ENCODE assay signal across 14 cellular contexts in the genomic region with DNA sequence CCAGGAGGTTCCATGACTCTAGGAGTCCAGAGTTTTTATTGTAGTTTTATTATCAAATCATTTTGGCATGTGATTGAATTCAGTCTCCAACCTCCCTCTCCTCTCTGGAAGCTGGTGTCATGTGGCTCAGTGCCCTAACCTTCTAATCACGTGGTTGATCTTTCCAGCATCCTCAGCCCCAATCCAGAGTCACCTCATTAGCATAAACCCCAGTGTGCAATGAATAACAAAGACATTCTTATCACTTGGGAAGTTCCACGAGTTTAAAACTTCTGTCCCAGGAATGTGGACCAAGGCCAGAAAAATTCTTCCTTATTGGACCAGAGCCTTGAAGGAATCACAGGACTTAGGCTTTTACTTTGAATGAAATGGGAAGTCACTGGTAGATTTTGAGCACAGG. TPM values are rescaled to one million over a fixed set of nuclear protein-coding genes. Genes with fewer than 3 reads are reported as not detected.
DNase-seq lines count a peak whose midpoint lies in the region; ATAC-seq and TF ChIP-seq lines count a peak whose summit lies in the region.
"Had no signal": no experiment of that assay in that cellular context is flagged by ENCODE, and none has a peak within 500 bp of the region (broad histone marks: within the 10 kb centered on the region; RNA-seq: fewer than 3 reads in every experiment).

No MANE protein-coding gene starts in this region.

- H3K27me3 ChIP-seq in AG04450 (ENCODE audit: control insufficient read depth, insufficient read depth, low read length), result no peaks in the 10 kb centered on the region
- H3K27me3 ChIP-seq in IMR-90 (ENCODE audit: control insufficient read depth, insufficient read depth, low read length), result no peaks in the 10 kb centered on the region
- no peaks in the 10 kb centered on the region for H3K27me3 ChIP-seq in lower lobe of right lung (ENCODE audit: low read depth)
- H3K27me3 ChIP-seq in smooth muscle cell (ENCODE audit: low read depth), result no peaks in the 10 kb centered on the region

- no peaks in the 10 kb centered on the region for H3F3A ChIP-seq in smooth muscle cell (ENCODE audit: low read depth)

- H3K4me2 ChIP-seq in IMR-90 (ENCODE audit: low read depth, low read length), result no peak overlapping the region; the same call in 1 of the 2 replicates
- no peak overlapping the region for H3K4me2 ChIP-seq in smooth muscle cell

- H4K20me1 ChIP-seq in IMR-90 (ENCODE audit: insufficient read depth, low read length) (peaks cover 96% of the 10 kb centered on the region), smooth muscle cell (ENCODE audit: low read depth) (peaks cover 99% of the 10 kb centered on the region)

- CTCF ChIA-PET in AG04450 (lab: Charles Lee) (interaction anchor here (1.0 to 8.2 kb wide), 6 partner anchors 10 to 79 kb away, joined by 3 to 65 read pairs (median 6); a partner anchor contains a TSS), IMR-90 (lab: Yijun Ruan, JAX) (interaction anchor here (0.5 to 1.0 kb wide), 2 partner anchors 28 to 53 kb away, joined by 4 read pairs; no protein-coding TSS in a partner anchor)

- intact Hi-C loops in IMR-90 (cut with micrococcal nuclease) (loop anchor here (2.0 kb wide), 1 partner anchor 67 kb away; no protein-coding TSS in a partner anchor), lower lobe of right lung (cut with DNase I) (no loop called here)

- H4K8ac ChIP-seq in IMR-90 (ENCODE audit: low read depth in 2 of 2, low read length in 2 of 2), result peak overlapping the region in 1 of 2 experiments; percentile 29; a peak in 1 of 4 replicates

- peaks cover 16% of the 10 kb centered on the region for H3K4me1 ChIP-seq in IMR-90 (ENCODE audit: control insufficient read depth, insufficient read depth, low read length)
- peaks cover 19% of the 10 kb centered on the region for H3K4me1 ChIP-seq in lower lobe of right lung
- H3K4me1 ChIP-seq in smooth muscle cell (ENCODE audit: low read depth), result peaks cover 34% of the 10 kb centered on the region

- H3K56ac ChIP-seq in IMR-90 (ENCODE audit: extremely low read depth, insufficient read depth, low read length), result no peak overlapping the region

- TF ChIP-seq RAD21 in IMR-90 (IDR thresholded peaks at IDR 0.05; ENCODE audit: low read length), result no peak

- H3K4me3 ChIP-seq in AG04450 (ENCODE audit: low read depth, low read length) (no peak overlapping the region), IMR-90 (ENCODE audit: insufficient read depth, low read depth, low read length) (no peak overlapping the region), lower lobe of right lung (no peak overlapping the region), smooth muscle cell (no peak overlapping the region)
- H3K4me3 ChIP-seq: GM12878 had no signal

- no peak overlapping the region for H2AK9ac ChIP-seq in IMR-90 (replicated peaks; ENCODE audit: low read depth, low read length, poor library complexity)

- no peaks in the 10 kb centered on the region for H3K27me3 Mint-ChIP-seq in T-helper 2 cell treated with Interferon-gamma antibody and Interleukin-4, amounts not matched to agents 5 μg/mL and 100 μg/mL, for 36 hours (ENCODE audit: low read depth)

- DNase-seq in AG04450 (ENCODE audit: low read depth, low spot score) (peak; percentile 42), IMR-90 (peak; percentile 90), epidermal melanocyte (ENCODE audit: insufficient read length, low spot score) (peak; percentile 83), lower lobe of right lung (no peak), smooth muscle cell (lab: John Stamatoyannopoulos, UW; ENCODE audit: unreplicated experiment) (no peak), NCI-H345 treated with DMSO at 0.1 percent for 48 hours (lab: John Stamatoyannopoulos, UW; ENCODE audit: unreplicated experiment) (no peak)
- DNase-seq in T-helper 2 cell treated with Interferon-gamma antibody and Interleukin-4, amounts not matched to agents 5 μg/mL and 100 μg/mL, for 36 hours (ENCODE audit: low spot score), result no peak
- DNase-seq: activated gamma-delta T cell; C1 segment of cervical spinal cord; effector memory CD4-positive, alpha-beta T cell; MM.1S; NCI-H82 had no signal

- H3K14ac ChIP-seq in IMR-90 (replicated peaks; ENCODE audit: low read depth, low read length), result no peak overlapping the region; the same call in 1 of the 2 replicates

- peaks cover 82% of the 10 kb centered on the region for H3K79me2 ChIP-seq in smooth muscle cell (ENCODE audit: low read depth)

- peaks cover 70 to 97% of the 10 kb centered on the region in 2 experiments for H3K79me1 ChIP-seq in IMR-90 (ENCODE audit: low read depth in 1 of 2, low read length in 2 of 2)

- no TSS peak for BruUV-seq in IMR-90 (replicated peaks; lab: Mats Ljungman, UMichigan)

- H3K27ac Mint-ChIP-seq in T-helper 2 cell treated with Interferon-gamma antibody and Interleukin-4, amounts not matched to agents 5 μg/mL and 100 μg/mL, for 36 hours, result no peak overlapping the region

- 0 out of 2 replicates have a peak overlapping the region, but pooled peaks have one; percentile 52 for H3K4ac ChIP-seq in IMR-90 (ENCODE audit: low read depth, low read length)

- H3K9me3 ChIP-seq in AG04450 (ENCODE audit: control insufficient read depth, insufficient read depth, low read length), result no peaks in the 10 kb centered on the region
- no peaks in the 10 kb centered on the region for H3K9me3 ChIP-seq in IMR-90 (ENCODE audit: control insufficient read depth, insufficient read depth, low read length)
- H3K9me3 ChIP-seq in lower lobe of right lung, result no peaks in the 10 kb centered on the region
- no peaks in the 10 kb centered on the region for H3K9me3 ChIP-seq in smooth muscle cell (replicated peaks; ENCODE audit: low read depth)

- no peak overlapping the region for H2BK5ac ChIP-seq in IMR-90 (ENCODE audit: low read depth, low read length, poor library complexity, severe bottlenecking)

- no peak overlapping the region for H3K4me3 Mint-ChIP-seq in T-helper 2 cell treated with Interferon-gamma antibody and Interleukin-4, amounts not matched to agents 5 μg/mL and 100 μg/mL, for 36 hours

- no peaks in the 10 kb centered on the region for H3K4me1 Mint-ChIP-seq in T-helper 2 cell treated with Interferon-gamma antibody and Interleukin-4, amounts not matched to agents 5 μg/mL and 100 μg/mL, for 36 hours (ENCODE audit: low read depth)

- no peak overlapping the region for H3K23ac ChIP-seq in IMR-90 (ENCODE audit: low read depth, low read length)

- H4K5ac ChIP-seq in IMR-90 (ENCODE audit: low read depth, low read length), result no peak overlapping the region

- TF ChIP-seq CTCF in AG04450 (IDR thresholded peaks at IDR 0.05; ENCODE audit: low read depth, low read length) (no peak), IMR-90 (conservative IDR thresholded peaks at IDR 0.05; ENCODE audit: low read depth, low read length) (no peak), lower lobe of right lung (IDR thresholded peaks at IDR 0.05) (no peak), smooth muscle cell (IDR thresholded peaks at IDR 0.05; ENCODE audit: borderline replicate concordance, insufficient read depth, poor library complexity, severe bottlenecking) (no peak)

- H3K36me3 ChIP-seq in IMR-90 (ENCODE audit: control insufficient read depth, insufficient read depth, low read length) (no peaks in the 10 kb centered on the region; the same call in 1 of the 2 replicates), lower lobe of right lung (no peaks in the 10 kb centered on the region), smooth muscle cell (ENCODE audit: low read depth) (no peaks in the 10 kb centered on the region)

- 20% methylated on average over 1 of the region's 2 CpGs; no CpG with 5 or more reads in 1 of the 2 experiments for WGBS in IMR-90 (ENCODE audit: extremely low coverage in 2 of 2, insufficient read length in 1 of 2), 2 experiments
- WGBS in smooth muscle cell (ENCODE audit: low lambda C conversion rate), result 31% methylated on average over 2 of the region's 2 CpGs

- TF ChIP-seq POLR2A in IMR-90 (IDR thresholded peaks at IDR 0.05; ENCODE audit: low read depth, low read length), result no peak

- H3K18ac ChIP-seq in IMR-90 (ENCODE audit: low read depth, low read length), result no peak overlapping the region

- H2AK5ac ChIP-seq in IMR-90 (ENCODE audit: low read depth, low read length), result peak overlapping the region; percentile 49; the same call in 1 of the 2 replicates

- POLR2A ChIA-PET in AG04450 (lab: Yijun Ruan, JAX), result interaction anchor here (1.3 kb wide), 1 partner anchor 26 kb away, joined by 4 read pairs; no protein-coding TSS in a partner anchor
- POLR2A ChIA-PET in IMR-90 (lab: Charles Lee; ENCODE audit: unreplicated experiment), result no interaction called here

- H2BK20ac ChIP-seq in IMR-90 (ENCODE audit: low read depth, low read length), result no peak overlapping the region

- no peak overlapping the region for H3K27ac ChIP-seq in AG04450 (ENCODE audit: low read depth, low read length)
- H3K27ac ChIP-seq in IMR-90 (ENCODE audit: insufficient read depth, low read length), result peak overlapping the region; percentile 58; the same call in 1 of the 2 replicates
- no peak overlapping the region for H3K27ac ChIP-seq in lower lobe of right lung
- no peak overlapping the region for H3K27ac ChIP-seq in smooth muscle cell (ENCODE audit: low read depth)

- H3K9ac ChIP-seq in IMR-90 (ENCODE audit: low read depth, low read length) (no peak overlapping the region), smooth muscle cell (ENCODE audit: low read depth) (no peak overlapping the region)

- H3K9me1 ChIP-seq in IMR-90 (ENCODE audit: insufficient read depth, low read length), result peaks cover 62% of the 10 kb centered on the region

- ATAC-seq in IMR-90 (ENCODE audit: low read depth) (peak; percentile 86), lower lobe of right lung (peak; percentile 39 to 47), HG03108 (IDR thresholded peaks at IDR 0.05; ENCODE audit: unreplicated experiment) (no peak)
- ATAC-seq: GM12878 had no signal

- no peak overlapping the region for H4K91ac ChIP-seq in IMR-90 (ENCODE audit: insufficient read depth, low read depth, low read length)

- in situ Hi-C loops in IMR-90 (cut with MboI; ENCODE audit: low sequenced_read_pairs), result no loop called here

- no peak overlapping the region for H2AFZ ChIP-seq in IMR-90 (replicated peaks; ENCODE audit: low read length, poor library complexity)
- H2AFZ ChIP-seq in smooth muscle cell (ENCODE audit: low read depth), result no peak overlapping the region

- H2BK15ac ChIP-seq in IMR-90 (ENCODE audit: low read depth, low read length), result no peak overlapping the region

- dilution Hi-C loops in IMR-90 (cut with HindIII; ENCODE audit: low sequenced_read_pairs, unreplicated experiment), result no loop called here

- H3K36me3 Mint-ChIP-seq in T-helper 2 cell treated with Interferon-gamma antibody and Interleukin-4, amounts not matched to agents 5 μg/mL and 100 μg/mL, for 36 hours (ENCODE audit: low read depth), result no peaks in the 10 kb centered on the region

- H2BK120ac ChIP-seq in IMR-90 (ENCODE audit: low read depth, low read length), result no peak overlapping the region

- no peaks in the 10 kb centered on the region for H3K9me3 Mint-ChIP-seq in T-helper 2 cell treated with Interferon-gamma antibody and Interleukin-4, amounts not matched to agents 5 μg/mL and 100 μg/mL, for 36 hours

RNA-seq across cellular contexts. Expression of a gene that starts 52.2 kb away (rescaled TPM):
- polyA plus RNA-seq in AG04450 (2011; rRNA removed) (42.3 and 53.7 TPM in 2 replicates), IMR-90 (2012; rRNA removed) (58.1 and 64.6 TPM in 2 replicates), smooth muscle cell (40.9 and 41.2 TPM in 2 replicates)
- 96.0 and 123 TPM in 2 replicates for polyA minus RNA-seq in AG04450 (2011; rRNA and poly(A)+ RNA removed)
- total RNA-seq in IMR-90 (2012; rRNA removed) (61.9 and 64.7 TPM in 2 replicates), lower lobe of right lung (26.9 TPM), smooth muscle cell (58.4 and 66.6 TPM in 2 replicates)
- 38.9 and 51.3 TPM in 2 replicates for polyA plus RNA-seq in IMR-90 (2012; cell fraction: cytosol; rRNA removed)
- 85.2 and 89.7 TPM in 2 replicates for polyA plus RNA-seq in IMR-90 (2012; cell fraction: nucleus; rRNA removed; ENCODE audit: low replicate concordance)
- polyA plus RNA-seq: GM12878 had no signal

Comparison
In these comparisons a context has a peak if more than half of its experiments do, and no peak if none do; other contexts are left out.
1. DNase-seq: peak in AG04450 (single experiment), IMR-90 (single experiment) and epidermal melanocyte (single experiment); none in lower lobe of right lung (single experiment), smooth muscle cell (single experiment), NCI-H345 treated with DMSO at 0.1 percent for 48 hours (single experiment) and T-helper 2 cell treated with Interferon-gamma antibody and Interleukin-4, amounts not matched to agents 5 μg/mL and 100 μg/mL, for 36 hours (single experiment).